ENCODE assay signal across 8 cellular contexts in the genomic region with DNA sequence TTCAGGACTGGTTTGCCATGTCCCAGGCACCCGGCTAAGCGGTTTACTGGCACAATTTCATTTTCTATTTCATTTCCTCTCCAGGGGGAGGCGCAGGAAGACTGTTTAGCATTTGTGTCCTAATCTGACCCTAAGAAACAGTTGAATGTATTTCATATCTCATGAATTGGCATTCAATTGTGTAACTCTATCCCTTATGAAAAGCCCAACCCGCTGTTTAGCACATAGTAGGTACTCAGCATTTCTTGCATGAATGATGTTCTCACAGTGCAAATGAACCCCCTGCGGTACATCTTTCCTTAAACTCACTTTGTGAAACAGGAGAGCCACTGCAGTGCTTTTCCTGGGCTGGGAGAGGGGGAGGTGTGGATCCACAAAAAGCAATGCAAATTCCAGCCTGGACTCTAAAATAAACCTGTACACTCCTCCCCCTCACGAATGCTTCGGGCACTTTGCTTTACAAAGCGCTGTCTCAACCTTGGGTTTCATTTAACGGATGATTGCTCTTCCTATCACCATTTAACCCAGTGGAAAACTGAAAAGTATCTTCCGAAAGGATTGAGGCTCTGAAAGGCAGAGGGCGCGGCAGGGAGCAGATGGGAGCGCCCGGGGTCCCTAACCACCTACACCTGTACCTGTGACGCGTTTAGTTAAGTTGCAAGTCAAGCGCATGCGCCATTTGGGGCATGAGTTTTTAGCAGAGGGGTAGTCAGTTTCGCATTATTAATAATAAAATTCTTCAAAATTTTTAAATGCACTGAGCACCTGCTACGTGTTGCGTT. TPM values are rescaled to one million over a fixed set of nuclear protein-coding genes. Genes with fewer than 3 reads are reported as not detected.
A peak's percentile ranks its signal among the peaks of the same experiment; 100 is the strongest.
DNase-seq lines count a peak whose midpoint lies in the region; ATAC-seq and TF ChIP-seq lines count a peak whose summit lies in the region.

No MANE protein-coding gene starts in this region.

- no peak for ATAC-seq in GM18909 (IDR thresholded peaks at IDR 0.05; ENCODE audit: poor library complexity, unreplicated experiment)

- H3K9me3 Mint-ChIP-seq in immature natural killer cell: no peaks in the 10 kb centered on the region

- TF ChIP-seq CTCF in cardiac fibroblast (IDR thresholded peaks at IDR 0.05; ENCODE audit: low read depth, low read length): peak; percentile 46

- peak overlapping the region; percentile 90 to 98 (median 98) for H3K4me3 Mint-ChIP-seq in immature natural killer cell

- H3K4me3 ChIP-seq in cardiac fibroblast (replicated peaks in 1 of 2; ENCODE audit: low read depth in 2 of 2, low read length in 2 of 2) (peak overlapping the region; percentile 68 to 95), skin epidermis (peak overlapping the region; percentile 69 to 96 (median 83))

- peak overlapping the region; percentile 66 to 96 (median 73) for H3K27ac Mint-ChIP-seq in immature natural killer cell

- H3K27ac ChIP-seq in skin epidermis: peak overlapping the region in 11 of 21 experiments; percentile 3 to 99 (median 55)

- H3K4me1 Mint-ChIP-seq in immature natural killer cell: peaks cover 47 to 58% of the 10 kb centered on the region in 2 donors

- H3K27me3 Mint-ChIP-seq in immature natural killer cell (ENCODE audit: low read depth in 3 of 3): peaks cover 20 to 43% (median 34%) of the 10 kb centered on the region in 3 donors

- DNase-seq in activated gamma-delta T cell treated with Interleukin-2 at 50 U/mL for 16 hours: peak; percentile 69
- no peak for DNase-seq in activated gamma-delta T cell (lab: John Stamatoyannopoulos, UW)
- peak; percentile 85 for DNase-seq in NCI-H1694 treated with DMSO at 0.1 percent for 48 hours (lab: John Stamatoyannopoulos, UW)
- peak; percentile 19 to 84 for DNase-seq in SW 1271 (lab: John Stamatoyannopoulos, UW)
- DNase-seq in cardiac fibroblast (ENCODE audit: low read depth in 2 of 2): peak; percentile 88
- peak; percentile 62 to 72 (median 64) for DNase-seq in immature natural killer cell

- H3K36me3 Mint-ChIP-seq in immature natural killer cell: peaks cover 0 to 20% (median 9%) of the 10 kb centered on the region in 3 donors

RNA-seq across cellular contexts. Expression of a gene that starts 1.2 kb away (rescaled TPM):
- 100 to 1,000 TPM; 167 to 381 (median 325) TPM for polyA plus RNA-seq in immature natural killer cell

RNA-seq across cellular contexts. Expression of a gene that starts 15.6 kb away (rescaled TPM):
- 10 to 100 TPM; 28.3 to 45.3 (median 29.6) TPM for polyA plus RNA-seq in immature natural killer cell

RNA-seq across cellular contexts. Expression of a gene that starts 21.1 kb away (rescaled TPM):
- polyA plus RNA-seq in immature natural killer cell: 1 to 10 TPM; 6.1 to 8.5 (median 7.3) TPM

RNA-seq across cellular contexts. Expression of a gene that starts 53.6 kb away (rescaled TPM):
- polyA plus RNA-seq in immature natural killer cell: not detected
